Comparison of ENCODE assay signal across 19 cellular contexts in genomic region chr7:4816419-4817080, GRCh38. TPM values are rescaled to one million over a fixed set of nuclear protein-coding genes. Genes with fewer than 3 reads are reported as not detected.
DNase-seq lines count a peak whose midpoint lies in the region; ATAC-seq and TF ChIP-seq lines count a peak whose summit lies in the region.
"Had no signal": no experiment of that assay in that cellular context is flagged by ENCODE, and none has a peak within 500 bp of the region (broad histone marks: within the 10 kb centered on the region; RNA-seq: fewer than 3 reads in every experiment).

No MANE protein-coding gene starts in this region.

- H3K23ac ChIP-seq in H9 (ENCODE audit: insufficient read length, low read depth, low read length) (no peak overlapping the region), neuronal stem cell (ENCODE audit: low read depth, low read length, poor library complexity) (peak overlapping the region; percentile 65)

- H3K18ac ChIP-seq in H9 (ENCODE audit: insufficient read length, low read depth, low read length) (no peak overlapping the region), neuronal stem cell (ENCODE audit: low read length) (peak overlapping the region; percentile 80)

- no peak overlapping the region for H3K4me3 Mint-ChIP-seq in H9
- no peak overlapping the region for H3K4me3 Mint-ChIP-seq in chondrocyte (ENCODE audit: unreplicated experiment)
- H3K4me3 Mint-ChIP-seq: CD14-positive monocyte; CD4-positive, alpha-beta T cell; CD8-positive, alpha-beta memory T cell; HFFc6 had no signal

- no peak overlapping the region for H3K4ac ChIP-seq in H9 (ENCODE audit: low read depth, low read length)
- H3K4ac ChIP-seq in neuronal stem cell (ENCODE audit: low read length): peak overlapping the region; percentile 37

- H2AFZ ChIP-seq in H9 (ENCODE audit: low read length): no peak overlapping the region
- no peak overlapping the region for H2AFZ ChIP-seq in neuronal stem cell (ENCODE audit: low read length)

- no peak overlapping the region for H2AK5ac ChIP-seq in H9 (ENCODE audit: insufficient read length, low read length)
- peak overlapping the region; percentile 92 for H2AK5ac ChIP-seq in neuronal stem cell (ENCODE audit: low read depth, low read length)

- H3K4me1 Mint-ChIP-seq in H9: no peaks in the 10 kb centered on the region
- H3K4me1 Mint-ChIP-seq in chondrocyte (ENCODE audit: low read depth): peaks cover 4% of the 10 kb centered on the region
- H3K4me1 Mint-ChIP-seq: CD8-positive, alpha-beta memory T cell had no signal

- peaks cover 0 to 7% (median 0%) of the 10 kb centered on the region in 11 experiments; a peak in 1 of 22 replicates for H4K20me1 ChIP-seq in BLaER1 treated with 17β-estradiol and CSF1 and Interleukin-3, amounts not matched to agents 10 nM and 100 nM
- H4K20me1 ChIP-seq in H9 (ENCODE audit: control insufficient read depth, insufficient read depth, insufficient read length): no peaks in the 10 kb centered on the region

- H2BK5ac ChIP-seq in H9 (ENCODE audit: insufficient read length, low read length): no peak overlapping the region
- H2BK5ac ChIP-seq in neuronal stem cell (ENCODE audit: low read length): peak overlapping the region; percentile 87

- H3K9ac ChIP-seq in BLaER1 treated with 17β-estradiol and CSF1 and Interleukin-3, amounts not matched to agents 10 nM and 100 nM: 0 out of 22 replicates have a peak overlapping the region, but pooled peaks of 1 of the 11 experiments have one; percentile 18
- H3K9ac ChIP-seq in H9 (ENCODE audit: extremely low read depth, insufficient read length, low read length) (no peak overlapping the region), neuronal stem cell (ENCODE audit: low read depth, low read length, poor library complexity) (no peak overlapping the region)

- H3K79me1 ChIP-seq in H9 (ENCODE audit: insufficient read depth, low read depth, low read length, poor library complexity, severe bottlenecking) (no peaks in the 10 kb centered on the region), neuronal stem cell (ENCODE audit: low read depth, low read length) (no peaks in the 10 kb centered on the region)

- H3K56ac ChIP-seq in H9 (ENCODE audit: insufficient read length, low read depth, low read length): no peak overlapping the region

- no peaks in the 10 kb centered on the region for H3K23me2 ChIP-seq in H9 (ENCODE audit: insufficient read length, low read depth, low read length, poor library complexity, severe bottlenecking)

- H2BK20ac ChIP-seq in H9 (ENCODE audit: low read depth, low read length, poor library complexity, severe bottlenecking): no peak overlapping the region

- no peaks in the 10 kb centered on the region; a peak in 1 of 22 replicates for H3K36me3 ChIP-seq in BLaER1 treated with 17β-estradiol and CSF1 and Interleukin-3, amounts not matched to agents 10 nM and 100 nM
- H3K36me3 ChIP-seq in neuronal stem cell (replicated peaks in 1 of 2; ENCODE audit: control insufficient read depth in 2 of 2, insufficient read depth in 2 of 2, low read length in 2 of 2): peaks cover 0 to 4% of the 10 kb centered on the region in 2 donors

- H3K4me2 ChIP-seq in BLaER1 treated with 17β-estradiol and CSF1 and Interleukin-3, amounts not matched to agents 10 nM and 100 nM: peak overlapping the region in 9 of 11 experiments; percentile 86 to 98 (median 94); a peak in 16 of 22 replicates
- H3K4me2 ChIP-seq in H9 (ENCODE audit: insufficient read depth, insufficient read length, low read length) (no peak overlapping the region), neuronal stem cell (ENCODE audit: insufficient read depth, low read length, poor library complexity, severe bottlenecking) (no peak overlapping the region)

- no peak overlapping the region for H4K5ac ChIP-seq in H9 (ENCODE audit: insufficient read length, low read depth, low read length)

- WGBS in H9 (ENCODE audit: extremely low coverage, insufficient read length, low lambda C conversion rate): no CpG with 5 or more reads among the region's 26 CpGs
- WGBS in neuronal stem cell (ENCODE audit: extremely low coverage in 2 of 2, insufficient read length in 2 of 2, insufficient replicate concordance in 1 of 2), 2 donors: no CpG with 5 or more reads among the region's 26 CpGs

- no peak overlapping the region for H2BK12ac ChIP-seq in H9 (ENCODE audit: insufficient read length, low read depth, low read length)
- H2BK12ac ChIP-seq in neuronal stem cell (ENCODE audit: low read length): no peak overlapping the region

- H3K9me3 Mint-ChIP-seq in H9 (peaks cover 1 to 6% of the 10 kb centered on the region in 2 experiments; a peak in 2 of 5 replicates), chondrocyte (ENCODE audit: low read depth) (peaks cover 13% of the 10 kb centered on the region)
- H3K9me3 Mint-ChIP-seq: CD4-positive, alpha-beta T cell had no signal

- H3K27ac Mint-ChIP-seq in H9: no peak overlapping the region
- no peak overlapping the region for H3K27ac Mint-ChIP-seq in chondrocyte (ENCODE audit: unreplicated experiment)
- H3K27ac Mint-ChIP-seq: CD14-positive monocyte; CD4-positive, alpha-beta T cell; CD8-positive, alpha-beta memory T cell; HFFc6 had no signal

- H3T11ph ChIP-seq in H9 (ENCODE audit: low read length): no peak overlapping the region

- no peak overlapping the region for H3K14ac ChIP-seq in H9 (ENCODE audit: insufficient read depth, low read length)
- peak overlapping the region; percentile 71 for H3K14ac ChIP-seq in neuronal stem cell (ENCODE audit: low read length)

- H3K79me2 ChIP-seq in H9 (ENCODE audit: insufficient read depth, low read length): no peaks in the 10 kb centered on the region

- H3K36me3 Mint-ChIP-seq in H9 (ENCODE audit: insufficient read depth in 1 of 3, low read depth in 3 of 3) (peaks cover 0 to 10% (median 0%) of the 10 kb centered on the region in 3 experiments; a peak in 3 of 7 replicates), chondrocyte (ENCODE audit: low read depth) (peaks cover 7% of the 10 kb centered on the region)
- H3K36me3 Mint-ChIP-seq: CD14-positive monocyte; CD8-positive, alpha-beta memory T cell had no signal

- H3K27me3 Mint-ChIP-seq in H9 (ENCODE audit: low read depth): peaks cover 4% of the 10 kb centered on the region
- no peaks in the 10 kb centered on the region for H3K27me3 Mint-ChIP-seq in chondrocyte (ENCODE audit: low read depth)

- no peak overlapping the region for H2BK120ac ChIP-seq in H9 (ENCODE audit: low read depth, low read length, poor library complexity, severe bottlenecking)
- peak overlapping the region; percentile 54 for H2BK120ac ChIP-seq in neuronal stem cell (ENCODE audit: low read depth, low read length)

- peaks cover 60 to 99% (median 91%) of the 10 kb centered on the region in 10 experiments for H3K4me1 ChIP-seq in BLaER1 treated with 17β-estradiol and CSF1 and Interleukin-3, amounts not matched to agents 10 nM and 100 nM
- no peaks in the 10 kb centered on the region for H3K4me1 ChIP-seq in H9 (ENCODE audit: insufficient read depth, low read length)
- H3K4me1 ChIP-seq in neuronal stem cell (ENCODE audit: control insufficient read depth in 2 of 2, insufficient read depth in 1 of 2, low read depth in 1 of 2, low read length in 2 of 2): no peaks in the 10 kb centered on the region

- H3K9me3 ChIP-seq in BLaER1 treated with 17β-estradiol and CSF1 and Interleukin-3, amounts not matched to agents 10 nM and 100 nM (replicated peaks in 1 of 11): peaks cover 0 to 13% (median 9%) of the 10 kb centered on the region in 11 experiments; a peak in 16 of 22 replicates
- H3K9me3 ChIP-seq in H9 (ENCODE audit: control insufficient read depth, low read depth, low read length) (no peaks in the 10 kb centered on the region), neuronal stem cell (replicated peaks in 1 of 2; ENCODE audit: control insufficient read depth in 2 of 2, insufficient read depth in 1 of 2, low read depth in 1 of 2, low read length in 2 of 2) (no peaks in the 10 kb centered on the region)

- H4K8ac ChIP-seq in H9 (replicated peaks; ENCODE audit: insufficient read length, low read depth, low read length) (no peak overlapping the region), neuronal stem cell (ENCODE audit: low read depth, low read length) (no peak overlapping the region)

- TF ChIP-seq CTCF in H9 (conservative IDR thresholded peaks at IDR 0.05) (no peak), chondrocyte (IDR thresholded peaks at IDR 0.05) (no peak)

- no peak for ATAC-seq in HG03039 (IDR thresholded peaks at IDR 0.05; ENCODE audit: unreplicated experiment)
- ATAC-seq in GM21786 (IDR thresholded peaks at IDR 0.05; ENCODE audit: unreplicated experiment): no peak
- ATAC-seq: GM12878 had no signal

- peaks cover 0 to 52% (median 0%) of the 10 kb centered on the region in 11 experiments; a peak in 6 of 22 replicates for H3K27me3 ChIP-seq in BLaER1 treated with 17β-estradiol and CSF1 and Interleukin-3, amounts not matched to agents 10 nM and 100 nM
- H3K27me3 ChIP-seq in H9 (ENCODE audit: insufficient read depth, low read length) (no peaks in the 10 kb centered on the region), neuronal stem cell (ENCODE audit: control insufficient read depth in 3 of 3, insufficient read depth in 3 of 3, low read depth in 1 of 3, low read length in 3 of 3) (no peaks in the 10 kb centered on the region)

- H3K27ac ChIP-seq in BLaER1 treated with 17β-estradiol and CSF1 and Interleukin-3, amounts not matched to agents 10 nM and 100 nM: no peak overlapping the region
- H3K27ac ChIP-seq in H9 (ENCODE audit: insufficient read length, low read depth, low read length) (no peak overlapping the region), neuronal stem cell (replicated peaks; ENCODE audit: low read length) (no peak overlapping the region)

- H3K4me3 ChIP-seq in BLaER1 treated with 17β-estradiol and CSF1 and Interleukin-3, amounts not matched to agents 10 nM and 100 nM: no peak overlapping the region
- no peak overlapping the region for H3K4me3 ChIP-seq in neuronal stem cell (ENCODE audit: low read length in 2 of 2)
- H3K4me3 ChIP-seq: GM12878 had no signal

- H4K91ac ChIP-seq in H9 (ENCODE audit: insufficient read length, low read depth, low read length) (no peak overlapping the region), neuronal stem cell (ENCODE audit: low read depth, low read length, poor library complexity) (peak overlapping the region; percentile 89)

- DNase-seq in H9 (peak; percentile 23), chondrocyte (ENCODE audit: low spot score) (peak; percentile 88), neuronal stem cell (ENCODE audit: low spot score) (no peak), HCEC 1CT (no peak), nucleus accumbens (lab: John Stamatoyannopoulos, UW) (no peak)
- DNase-seq: CD4-positive, alpha-beta T cell; CD8-positive, alpha-beta memory T cell; DMS 273 treated with DMSO at 0.1 percent for 48 hours; DMS79; EL; GDM1; GOT3; HFFc6 had no signal

- H2BK15ac ChIP-seq in H9 (ENCODE audit: low read depth, low read length) (no peak overlapping the region), neuronal stem cell (ENCODE audit: low read length) (no peak overlapping the region)

RNA-seq across cellular contexts. Expression of gene AP5Z1, which starts 41.1 kb away (rescaled TPM):
- 38.3 and 39.2 TPM in 2 replicates for total RNA-seq in H9 (2021)
- 35.7 to 61.2 TPM (median 59.7 TPM) in 3 replicates for total RNA-seq in chondrocyte
- 6.0 TPM for polyA plus RNA-seq in neuronal stem cell (2013, experiment 1 of 2)
- polyA plus RNA-seq in neuronal stem cell (2013, experiment 2 of 2): 6.1 TPM

RNA-seq across cellular contexts. Expression of gene PAPOLB, which starts 45.3 kb away (rescaled TPM):
- total RNA-seq in H9 (2021) (0.04 and 0.13 TPM in 2 replicates), chondrocyte (0.05 TPM in 1 of 3 replicates, not detected in the others)
- polyA plus RNA-seq in neuronal stem cell (2013, experiment 1 of 2): not detected
- polyA plus RNA-seq in neuronal stem cell (2013, experiment 2 of 2): 0.01 TPM
- total RNA-seq: A172; CD4-positive, alpha-beta T cell; CD8-positive, alpha-beta memory T cell; GM12878; HFFc6 had no signal
- polyA plus RNA-seq: CD14-positive monocyte; CD8-positive, alpha-beta memory T cell had no signal

Comparison
In these comparisons a context has a peak if more than half of its experiments do, and no peak if none do; other contexts are left out.
1. H3K4me2 ChIP-seq: peak in BLaER1 treated with 17β-estradiol and CSF1 and Interleukin-3, amounts not matched to agents 10 nM and 100 nM (9 of 11); none in H9 (single experiment) and neuronal stem cell (single experiment).
2. DNase-seq: peak in H9 (single experiment) and chondrocyte (single experiment); none in neuronal stem cell (single experiment), HCEC 1CT (single experiment) and nucleus accumbens (0 of 56).